In the genomic region with DNA sequence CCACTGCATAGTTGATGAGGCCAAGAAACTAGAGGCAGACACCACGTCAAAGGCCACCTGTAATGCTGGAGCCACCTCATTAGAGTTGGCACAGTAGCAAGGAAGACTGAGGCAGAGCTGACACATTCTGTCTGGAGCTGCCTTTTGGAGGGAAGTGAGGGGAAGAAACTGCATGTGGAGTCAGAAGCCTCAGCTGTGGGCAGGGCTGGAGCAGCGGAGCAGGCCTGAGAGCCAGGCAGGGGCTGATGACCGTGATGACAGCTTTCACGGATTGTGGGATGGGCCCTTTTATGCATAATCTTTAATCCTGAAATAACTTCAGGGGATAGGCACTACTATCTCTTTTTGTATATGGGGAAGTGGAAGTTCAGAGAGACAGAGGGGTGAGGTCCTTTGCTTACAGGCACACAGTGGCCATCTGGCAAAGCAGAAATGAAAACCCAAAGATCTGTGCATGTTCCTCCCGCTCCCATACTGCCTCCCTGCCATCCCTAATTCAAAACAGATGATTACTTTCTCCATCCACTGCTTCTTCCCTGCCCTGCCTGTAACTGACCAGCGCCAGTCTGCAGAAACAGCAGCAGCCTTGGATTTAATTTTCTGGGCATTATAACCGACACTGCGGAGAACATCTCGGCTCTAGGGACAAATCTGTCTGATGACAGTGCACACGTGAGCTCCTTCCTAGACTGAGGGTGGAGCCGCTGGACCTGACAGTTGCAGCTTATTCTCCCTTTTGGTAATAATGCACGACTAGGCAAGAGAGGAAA, we compare ENCODE assay signal across 15 cellular contexts.
DNase-seq lines count a peak whose midpoint lies in the region; ATAC-seq and TF ChIP-seq lines count a peak whose summit lies in the region.
"Had no signal": no experiment of that assay in that cellular context is flagged by ENCODE, and none has a peak within 500 bp of the region (broad histone marks: within the 10 kb centered on the region; RNA-seq: fewer than 3 reads in every experiment).

No MANE protein-coding gene starts in this region.

- intact Hi-C loops in Panc1 (cut with micrococcal nuclease; ENCODE audit: unreplicated experiment) (no loop called here), dorsolateral prefrontal cortex (cut with DNase I) (no loop called here)

- H3K27me3 ChIP-seq in Panc1 (ENCODE audit: control insufficient read depth, insufficient read depth, low read length) (peaks cover 10% of the 10 kb centered on the region), dorsolateral prefrontal cortex (peaks cover 0 to 4% (median 0%) of the 10 kb centered on the region in 45 donors)

- H3K4me1 Mint-ChIP-seq in type B pancreatic cell (ENCODE audit: unreplicated experiment), result peaks cover 16% of the 10 kb centered on the region

- H3K4me3 ChIP-seq in Panc1 (ENCODE audit: low read depth in 2 of 2, low read length in 2 of 2) (no peak overlapping the region), dorsolateral prefrontal cortex (peak overlapping the region in 4 of 59 donors; percentile 3 to 16 (median 4))
- H3K4me3 ChIP-seq: GM12878, smooth muscle cell had no signal

- DNase-seq in NOMO-1 treated with DMSO at 0.1 percent for 48 hours (lab: John Stamatoyannopoulos, UW; ENCODE audit: unreplicated experiment) (peak; percentile 24), NOMO-1 treated with dmso at 0.1 percent for 144 hours (lab: John Stamatoyannopoulos, UW; ENCODE audit: unreplicated experiment) (no peak), Panc1 (ENCODE audit: low read depth, low spot score) (no peak), dorsolateral prefrontal cortex (no peak), type B pancreatic cell (ENCODE audit: extremely low spot score, unreplicated experiment) (no peak)
- DNase-seq in stimulated activated CD4-positive, alpha-beta T cell treated with anti-CD3 and anti-CD28 coated beads, Interleukin-4, amount 100 ng/mL, for 4 hours, result no peak
- DNase-seq: activated CD4-positive, alpha-beta T cell treated with anti-CD3 and anti-CD28 coated beads, Interleukin-2, amount 50 U/mL, for 48 hours; effector CD4-positive, alpha-beta T cell; foreskin melanocyte; mesendoderm had no signal

- H3K27ac ChIP-seq in Panc1 (ENCODE audit: low read length), result no peak overlapping the region
- peak overlapping the region in 50 of 59 donors; percentile 1 to 79 (median 55) for H3K27ac ChIP-seq in dorsolateral prefrontal cortex

- no peaks in the 10 kb centered on the region for H3K4me1 ChIP-seq in Panc1 (ENCODE audit: control insufficient read depth, insufficient read depth, low read length)

- H3K27me3 Mint-ChIP-seq in type B pancreatic cell, result peaks cover 9% of the 10 kb centered on the region

- TF ChIP-seq CTCF in Panc1 (IDR thresholded peaks at IDR 0.05) (no peak), dorsolateral prefrontal cortex (IDR thresholded peaks at IDR 0.05 in 54 of 56, conservative IDR thresholded peaks at IDR 0.05 in 2 of 56; ENCODE audit: low read depth in 1 of 56, partially characterized antibody in 56 of 56) (no peak), type B pancreatic cell (conservative IDR thresholded peaks at IDR 0.05) (no peak)

- H3K36me3 ChIP-seq in Panc1 (ENCODE audit: control insufficient read depth, insufficient read depth, low read length), result no peaks in the 10 kb centered on the region

- H3K36me3 Mint-ChIP-seq in type B pancreatic cell, result no peaks in the 10 kb centered on the region

- POLR2A ChIA-PET in Panc1 (lab: Charles Lee), result no interaction called here

- H3K9me3 ChIP-seq in Panc1 (ENCODE audit: control insufficient read depth, insufficient read depth, low read depth, low read length), result no peaks in the 10 kb centered on the region

- peak overlapping the region; percentile 14 for H3K4me3 Mint-ChIP-seq in type B pancreatic cell

- H3K9me3 Mint-ChIP-seq in type B pancreatic cell, result no peaks in the 10 kb centered on the region
- H3K9me3 Mint-ChIP-seq: activated T-helper 2 cell treated with anti-CD3 and anti-CD28 coated beads, Interferon-gamma antibody, Interleukin-2, Interleukin-4, amounts not matched to agents 10 μg/mL and 5 μg/mL and 100 μg/mL, durations not matched to agents 14 hours and 24 hours and 36 hours had no signal

- BruUV-seq in Panc1 (replicated peaks; lab: Mats Ljungman, UMichigan), result no TSS peak

- in situ Hi-C loops in Panc1 (cut with HindIII; ENCODE audit: low pct_unique_long_range_greater_than_20kb, low sequenced_read_pairs), result no loop called here

- H3K27ac Mint-ChIP-seq in type B pancreatic cell, result no peak overlapping the region
- H3K27ac Mint-ChIP-seq: activated T-helper 2 cell treated with anti-CD3 and anti-CD28 coated beads, Interferon-gamma antibody, Interleukin-2, Interleukin-4, amounts not matched to agents 10 μg/mL and 5 μg/mL and 100 μg/mL, durations not matched to agents 14 hours and 24 hours and 36 hours had no signal

- CTCF ChIA-PET in Panc1 (lab: Charles Lee), result no interaction called here

- ATAC-seq in Panc1, result peak; percentile 52
- no peak for ATAC-seq in HG03175 (IDR thresholded peaks at IDR 0.05; ENCODE audit: unreplicated experiment)
- no peak for ATAC-seq in HG02610 (IDR thresholded peaks at IDR 0.05; ENCODE audit: unreplicated experiment)
- ATAC-seq: GM12878 had no signal
